ENCODE assay signal across 13 cellular contexts in genomic region chr2:144477281-144477942, GRCh38. TPM values are rescaled to one million over a fixed set of nuclear protein-coding genes. Genes with fewer than 3 reads are reported as not detected.
DNase-seq lines count a peak whose midpoint lies in the region; ATAC-seq and TF ChIP-seq lines count a peak whose summit lies in the region.
"Had no signal": no experiment of that assay in that cellular context is flagged by ENCODE, and none has a peak within 500 bp of the region (broad histone marks: within the 10 kb centered on the region; RNA-seq: fewer than 3 reads in every experiment).

No MANE protein-coding gene starts in this region.

- no peak for TF ChIP-seq CTCF in CD14-positive monocyte (IDR thresholded peaks at IDR 0.05)
- TF ChIP-seq CTCF in nephron progenitor cell (IDR thresholded peaks at IDR 0.05), result no peak
- no peak for TF ChIP-seq CTCF in mucosa of descending colon (IDR thresholded peaks at IDR 0.05)

- H3K27ac Mint-ChIP-seq in CD14-positive monocyte (peak overlapping the region; percentile 9 to 85 (median 65)), nephron progenitor cell (peak overlapping the region; percentile 84)

- H3K36me3 ChIP-seq in mucosa of descending colon (ENCODE audit: low read depth), result no peaks in the 10 kb centered on the region
- H3K36me3 ChIP-seq in effector memory CD4-positive, alpha-beta T cell (ENCODE audit: control insufficient read depth, insufficient read depth, low read length), result no peaks in the 10 kb centered on the region

- H3K9me3 Mint-ChIP-seq in CD14-positive monocyte (no peaks in the 10 kb centered on the region), nephron progenitor cell (no peaks in the 10 kb centered on the region)

- no peaks in the 10 kb centered on the region for H3K27me3 ChIP-seq in effector memory CD4-positive, alpha-beta T cell (replicated peaks; ENCODE audit: control insufficient read depth, insufficient read depth, low read length, poor library complexity, severe bottlenecking)

- peaks cover 55 to 63% of the 10 kb centered on the region in 2 donors for H3K36me3 Mint-ChIP-seq in CD14-positive monocyte
- H3K36me3 Mint-ChIP-seq in nephron progenitor cell (ENCODE audit: low read depth), result peaks cover 18% of the 10 kb centered on the region

- no peak for DNase-seq in CD14-positive monocyte (ENCODE audit: low spot score)
- DNase-seq in NCI-H524 treated with DMSO at 0.1 percent for 48 hours (lab: John Stamatoyannopoulos, UW), result peak; percentile 95
- DNase-seq in dedifferentiated amniotic fluid mesenchymal stem cell (ENCODE audit: extremely low spot score), result peak; percentile 44
- DNase-seq in nephron progenitor cell, result no peak
- no peak for DNase-seq in mucosa of descending colon
- DNase-seq in germinal center (ENCODE audit: low spot score), result no peak
- no peak for DNase-seq in NOMO-1 (lab: John Stamatoyannopoulos, UW; ENCODE audit: unreplicated experiment in 2 of 2)
- no peak for DNase-seq in effector memory CD4-positive, alpha-beta T cell
- DNase-seq: activated CD4-positive, alpha-beta T cell treated with anti-CD3 and anti-CD28 coated beads, Interleukin-2, amount 50 U/mL, for 4 hours; activated effector memory CD4-positive, alpha-beta T cell treated with Interleukin-2 at 50 U/mL for 16 hours; GF-D8; Karpas-422; stimulated activated CD4-positive, alpha-beta T cell treated with anti-CD3 and anti-CD28 coated beads, Interleukin-12 subunit alpha, Interleukin-12 subunit beta, amount 100 ng/mL, for 4 hours had no signal

- H3K27ac ChIP-seq in effector memory CD4-positive, alpha-beta T cell (ENCODE audit: insufficient read depth, low read length, poor library complexity, severe bottlenecking), result no peak overlapping the region

- H3K27me3 Mint-ChIP-seq in CD14-positive monocyte (ENCODE audit: low read depth in 3 of 3), result peaks cover 0 to 1% (median 0%) of the 10 kb centered on the region in 3 donors
- peaks cover 3% of the 10 kb centered on the region for H3K27me3 Mint-ChIP-seq in nephron progenitor cell (ENCODE audit: low read depth, poor library complexity)

- intact Hi-C loops in CD14-positive monocyte (cut with micrococcal nuclease) (no loop called here), mucosa of descending colon (cut with DNase I, micrococcal nuclease) (no loop called here)

- no peak overlapping the region for H3K4me3 ChIP-seq in mucosa of descending colon
- no peak overlapping the region for H3K4me3 ChIP-seq in effector memory CD4-positive, alpha-beta T cell (ENCODE audit: insufficient read depth, low read depth, low read length, poor library complexity, severe bottlenecking)

- no peaks in the 10 kb centered on the region for H3K4me1 ChIP-seq in mucosa of descending colon (ENCODE audit: low read depth)
- H3K4me1 ChIP-seq in effector memory CD4-positive, alpha-beta T cell (ENCODE audit: control insufficient read depth, insufficient read depth, low read length, poor library complexity, severe bottlenecking), result no peaks in the 10 kb centered on the region

- no peaks in the 10 kb centered on the region for H3K9me3 ChIP-seq in mucosa of descending colon
- no peaks in the 10 kb centered on the region for H3K9me3 ChIP-seq in effector memory CD4-positive, alpha-beta T cell (ENCODE audit: control insufficient read depth, low read length)

- H3K4me3 Mint-ChIP-seq in CD14-positive monocyte (no peak overlapping the region), nephron progenitor cell (peak overlapping the region; percentile 39)

- ATAC-seq in mucosa of descending colon, result no peak

- peaks cover 47% of the 10 kb centered on the region for H3K4me1 Mint-ChIP-seq in CD14-positive monocyte
- peaks cover 71% of the 10 kb centered on the region for H3K4me1 Mint-ChIP-seq in nephron progenitor cell

RNA-seq across cellular contexts. Expression of gene ZEB2, which starts 42.5 kb away (rescaled TPM):
- 10 to 100 TPM; 76.8 to 93.8 TPM for polyA plus RNA-seq in CD14-positive monocyte
- 10 to 100 TPM; 19.0 to 80.1 (median 48.6) TPM for total RNA-seq in mucosa of descending colon

Comparison
In these comparisons a context has a peak if more than half of its experiments do, and no peak if none do; other contexts are left out.
1. DNase-seq: peak in NCI-H524 treated with DMSO at 0.1 percent for 48 hours (single experiment) and dedifferentiated amniotic fluid mesenchymal stem cell (single experiment); none in CD14-positive monocyte (single experiment), nephron progenitor cell (single experiment), mucosa of descending colon (0 of 3), germinal center (single experiment), NOMO-1 (0 of 2) and effector memory CD4-positive, alpha-beta T cell (0 of 3).